25 cellular contexts compared by ENCODE assay signal in the genomic region with DNA sequence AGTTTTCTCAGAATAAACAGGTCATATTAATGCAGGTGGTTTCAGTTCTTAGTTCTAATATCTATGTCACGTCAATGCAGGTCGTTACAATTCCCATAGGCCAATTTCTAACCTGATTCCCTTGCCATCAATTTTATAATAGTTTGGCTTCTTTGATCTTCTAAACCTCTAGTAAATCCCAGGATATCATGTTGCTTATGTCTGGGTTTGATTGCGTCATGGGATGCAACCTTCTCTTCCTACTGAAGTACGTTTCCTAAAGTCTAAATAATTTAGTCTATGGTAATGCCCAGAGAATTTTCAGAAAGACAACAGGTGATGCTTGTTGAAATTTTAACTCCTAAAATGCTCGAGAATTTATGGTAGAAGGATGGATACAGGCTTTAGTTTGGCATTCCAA. TPM values are rescaled to one million over a fixed set of nuclear protein-coding genes. Genes with fewer than 3 reads are reported as not detected.
A peak's percentile ranks its signal among the peaks of the same experiment; 100 is the strongest.
DNase-seq lines count a peak whose midpoint lies in the region; ATAC-seq, FAIRE-seq and TF ChIP-seq lines count a peak whose summit lies in the region.
"Had no signal": no experiment of that assay in that cellular context is flagged by ENCODE, and none has a peak within 500 bp of the region (broad histone marks: within the 10 kb centered on the region; RNA-seq: fewer than 3 reads in every experiment).

No MANE protein-coding gene starts in this region.

- H3K14ac ChIP-seq in mesenchymal stem cell (ENCODE audit: low read length in 2 of 2): no peak overlapping the region

- peak overlapping the region; percentile 12 for H3K27ac Mint-ChIP-seq in type B pancreatic cell
- no peak overlapping the region for H3K27ac Mint-ChIP-seq in activated CD8-positive, alpha-beta T cell treated with anti-CD3 and anti-CD28 coated beads, Interleukin-2, amount 10 ng/mL, durations not matched to agents 7 days and 5 days
- H3K27ac Mint-ChIP-seq: CD14-positive monocyte; CD4-positive, alpha-beta memory T cell had no signal

- FAIRE-seq in HepG2 (lab: Jason Lieb, UNC): no peak
- FAIRE-seq: GM12892, GM18507 had no signal

- no peak for TF ChIP-seq EP300 in HepG2 (IDR thresholded peaks at IDR 0.05; ENCODE audit: low read depth in 2 of 2, low read length in 2 of 2)
- TF ChIP-seq EP300 in HepG2 (CRISPR knock-in tag; IDR thresholded peaks at IDR 0.05; ENCODE audit: borderline replicate concordance): no peak

- no peaks in the 10 kb centered on the region for H3K79me1 ChIP-seq in mesenchymal stem cell (replicated peaks; ENCODE audit: low read length, poor library complexity, severe bottlenecking)

- H3K27ac ChIP-seq in HepG2 (ENCODE audit: extremely low read length, insufficient read depth, low read length): no peak overlapping the region
- H3K27ac ChIP-seq in right lobe of liver: no peak overlapping the region
- H3K27ac ChIP-seq in mesenchymal stem cell (ENCODE audit: low read length, poor library complexity, severe bottlenecking): no peak overlapping the region
- H3K27ac ChIP-seq: BLaER1, GM23248, HL-60 had no signal

- TF ChIP-seq POLR2A in HepG2 (IDR thresholded peaks at IDR 0.05; ENCODE audit: insufficient read depth in 1 of 2, low read depth in 2 of 2, low read length in 2 of 2): no peak
- TF ChIP-seq POLR2A in right lobe of liver (IDR thresholded peaks at IDR 0.05): no peak

- H2BK15ac ChIP-seq in mesenchymal stem cell (ENCODE audit: low read depth, poor library complexity, severe bottlenecking): no peak overlapping the region

- no peak overlapping the region for H2BK12ac ChIP-seq in mesenchymal stem cell (ENCODE audit: low read length in 2 of 2)

- no peaks in the 10 kb centered on the region for H3K79me2 ChIP-seq in HepG2 (ENCODE audit: insufficient read depth, low read length)

- ATAC-seq in HepG2: no peak
- no peak for ATAC-seq in right lobe of liver
- no peak for ATAC-seq in SK-N-SH treated with all-trans-retinoic acid at 6 μM for 48 hours
- no peak for ATAC-seq in activated CD8-positive, alpha-beta T cell treated with anti-CD3 and anti-CD28 coated beads, Interleukin-2, amount 10 ng/mL, durations not matched to agents 7 days and 5 days

- H2AFZ ChIP-seq in HepG2 (ENCODE audit: low read length): no peak overlapping the region
- H2AFZ ChIP-seq in mesenchymal stem cell (ENCODE audit: low read depth, low read length): no peak overlapping the region
- H2AFZ ChIP-seq: GM23248 had no signal

- no peak overlapping the region for H2AK5ac ChIP-seq in mesenchymal stem cell (ENCODE audit: low read length, severe bottlenecking)

- H3K27me3 Mint-ChIP-seq in type B pancreatic cell: no peaks in the 10 kb centered on the region
- H3K27me3 Mint-ChIP-seq in activated CD8-positive, alpha-beta T cell treated with anti-CD3 and anti-CD28 coated beads, Interleukin-2, amount 10 ng/mL, durations not matched to agents 7 days and 5 days (ENCODE audit: low read depth): peaks cover 6% of the 10 kb centered on the region

- no peak overlapping the region for H2BK5ac ChIP-seq in mesenchymal stem cell (ENCODE audit: low read depth, low read length, poor library complexity, severe bottlenecking)

- no peaks in the 10 kb centered on the region for H3K9me3 Mint-ChIP-seq in type B pancreatic cell
- H3K9me3 Mint-ChIP-seq in activated CD8-positive, alpha-beta T cell treated with anti-CD3 and anti-CD28 coated beads, Interleukin-2, amount 10 ng/mL, durations not matched to agents 7 days and 5 days (ENCODE audit: insufficient read depth): no peaks in the 10 kb centered on the region
- H3K9me3 Mint-ChIP-seq: CD4-positive, alpha-beta memory T cell had no signal

- H3K4ac ChIP-seq in mesenchymal stem cell (ENCODE audit: low read depth in 1 of 2, low read length in 2 of 2): no peak overlapping the region

- H4K20me1 ChIP-seq in HepG2 (ENCODE audit: insufficient read depth, low read length): no peaks in the 10 kb centered on the region
- H4K20me1 ChIP-seq: BLaER1 had no signal

- no peak overlapping the region for H4K8ac ChIP-seq in mesenchymal stem cell (ENCODE audit: low read length)

- DNase-seq in HepG2 (ENCODE audit: low spot score) (no peak), right lobe of liver (no peak), adipocyte (ENCODE audit: low read depth) (peak; percentile 15), fibroblast of peridontal ligament (ENCODE audit: extremely low read depth) (peak; percentile 1), type B pancreatic cell (ENCODE audit: extremely low spot score, unreplicated experiment) (no peak), mesenchymal stem cell (no peak)
- no peak for DNase-seq in activated CD8-positive, alpha-beta T cell treated with anti-CD3 and anti-CD28 coated beads, Interleukin-2, amount 10 ng/mL, durations not matched to agents 7 days and 5 days
- DNase-seq: 8988T; CD4-positive, alpha-beta memory T cell; DMS153; DMS79; GDM1; GM23248 had no signal

- H3K27me3 ChIP-seq in HepG2 (ENCODE audit: control insufficient read depth in 1 of 2, insufficient read depth in 2 of 2, low read length in 2 of 2) (no peaks in the 10 kb centered on the region), right lobe of liver (no peaks in the 10 kb centered on the region), adipocyte (replicated peaks; ENCODE audit: control insufficient read depth, insufficient read depth, low read length) (no peaks in the 10 kb centered on the region), mesenchymal stem cell (ENCODE audit: control insufficient read depth in 1 of 2, insufficient read depth in 1 of 2, low read length in 2 of 2) (no peaks in the 10 kb centered on the region)
- H3K27me3 ChIP-seq: BLaER1 had no signal

- H3K4me2 ChIP-seq in HepG2 (ENCODE audit: low read depth, low read length): no peak overlapping the region
- H3K4me2 ChIP-seq in mesenchymal stem cell (ENCODE audit: low read length, poor library complexity, severe bottlenecking): no peak overlapping the region
- H3K4me2 ChIP-seq: BLaER1 had no signal

- H4K91ac ChIP-seq in mesenchymal stem cell (ENCODE audit: low read length): no peak overlapping the region

- TF ChIP-seq CTCF in HepG2 (CRISPR knock-in tag; IDR thresholded peaks at IDR 0.05): no peak
- TF ChIP-seq CTCF in right lobe of liver (IDR thresholded peaks at IDR 0.05): no peak
- TF ChIP-seq CTCF in type B pancreatic cell (conservative IDR thresholded peaks at IDR 0.05): no peak

- H3K9ac ChIP-seq in HepG2 (ENCODE audit: insufficient read depth, low read depth, low read length): no peak overlapping the region
- no peak overlapping the region for H3K9ac ChIP-seq in adipocyte (ENCODE audit: low read length)
- H3K9ac ChIP-seq in mesenchymal stem cell (ENCODE audit: low read length): no peak overlapping the region
- H3K9ac ChIP-seq: BLaER1, GM23248 had no signal

- no peaks in the 10 kb centered on the region for H3K4me1 Mint-ChIP-seq in type B pancreatic cell (ENCODE audit: unreplicated experiment)
- H3K4me1 Mint-ChIP-seq in activated CD8-positive, alpha-beta T cell treated with anti-CD3 and anti-CD28 coated beads, Interleukin-2, amount 10 ng/mL, durations not matched to agents 7 days and 5 days (ENCODE audit: low read depth): no peaks in the 10 kb centered on the region
- H3K4me1 Mint-ChIP-seq: CD14-positive monocyte; CD4-positive, alpha-beta memory T cell had no signal

- in situ Hi-C loops in HepG2 (cut with HindIII; ENCODE audit: extremely low pct_ligation_motif_present, low pct_unique_long_range_greater_than_20kb): no loop called here

- no peak overlapping the region for H3K23ac ChIP-seq in mesenchymal stem cell (ENCODE audit: low read length in 2 of 2)

- no peaks in the 10 kb centered on the region for H3K36me3 ChIP-seq in HepG2 (replicated peaks in 1 of 2; ENCODE audit: control insufficient read depth in 1 of 2, insufficient read depth in 2 of 2, low read length in 2 of 2)
- H3K36me3 ChIP-seq in right lobe of liver: no peaks in the 10 kb centered on the region
- H3K36me3 ChIP-seq in adipocyte (ENCODE audit: control insufficient read depth, insufficient read depth, low read length, severe bottlenecking): no peaks in the 10 kb centered on the region
- H3K36me3 ChIP-seq in mesenchymal stem cell (ENCODE audit: control insufficient read depth in 1 of 2, insufficient read depth in 2 of 2, low read depth in 1 of 2, low read length in 2 of 2): no peaks in the 10 kb centered on the region
- H3K36me3 ChIP-seq: BLaER1, HAP-1 had no signal

- H3K9me3 ChIP-seq in HepG2 (ENCODE audit: low read length): no peaks in the 10 kb centered on the region
- H3K9me3 ChIP-seq in right lobe of liver: no peaks in the 10 kb centered on the region
- no peaks in the 10 kb centered on the region for H3K9me3 ChIP-seq in adipocyte (ENCODE audit: control insufficient read depth, low read length)
- H3K9me3 ChIP-seq in mesenchymal stem cell (ENCODE audit: control insufficient read depth, low read length): no peaks in the 10 kb centered on the region
- H3K9me3 ChIP-seq: BLaER1, HAP-1 had no signal

- BruUV-seq in HepG2 (replicated peaks; lab: Mats Ljungman, UMichigan): no TSS peak

- H3K4me3 ChIP-seq in HepG2 (replicated peaks in 1 of 3; ENCODE audit: insufficient read depth in 1 of 3, low read depth in 2 of 3, low read length in 3 of 3): no peak overlapping the region
- no peak overlapping the region for H3K4me3 ChIP-seq in right lobe of liver
- no peak overlapping the region for H3K4me3 ChIP-seq in adipocyte (ENCODE audit: low read length)
- no peak overlapping the region for H3K4me3 ChIP-seq in mesenchymal stem cell (ENCODE audit: insufficient read depth in 1 of 2, low read depth in 1 of 2, low read length in 2 of 2)
- H3K4me3 ChIP-seq: BLaER1, GM23248, HAP-1 had no signal

- no peak overlapping the region for H3K18ac ChIP-seq in mesenchymal stem cell (ENCODE audit: low read depth in 1 of 2, low read length in 2 of 2)

- H3K36me3 Mint-ChIP-seq in type B pancreatic cell: no peaks in the 10 kb centered on the region
- no peaks in the 10 kb centered on the region for H3K36me3 Mint-ChIP-seq in activated CD8-positive, alpha-beta T cell treated with anti-CD3 and anti-CD28 coated beads, Interleukin-2, amount 10 ng/mL, durations not matched to agents 7 days and 5 days (ENCODE audit: low read depth)
- H3K36me3 Mint-ChIP-seq: CD14-positive monocyte; CD4-positive, alpha-beta memory T cell had no signal

- CTCF ChIA-PET in HepG2 (lab: Yijun Ruan, JAX; ENCODE audit: low intra/inter-chr PET ratio, low total read pairs): no interaction called here
- CTCF ChIA-PET in activated CD8-positive, alpha-beta T cell treated with anti-CD3 and anti-CD28 coated beads, Interleukin-2, amount 10 ng/mL, durations not matched to agents 7 days and 5 days (lab: Charles Lee): no interaction called here

- intact Hi-C loops in HepG2 (cut with micrococcal nuclease; ENCODE audit: unreplicated experiment) (no loop called here), right lobe of liver (cut with DNase I) (no loop called here)

- no peak overlapping the region for H2BK120ac ChIP-seq in mesenchymal stem cell (ENCODE audit: low read depth, low read length)

- H3K4me1 ChIP-seq in HepG2 (ENCODE audit: insufficient read depth, low read length) (no peaks in the 10 kb centered on the region), right lobe of liver (no peaks in the 10 kb centered on the region), adipocyte (ENCODE audit: control insufficient read depth, insufficient read depth, low read length) (no peaks in the 10 kb centered on the region), mesenchymal stem cell (ENCODE audit: control insufficient read depth, insufficient read depth, low read depth, low read length) (no peaks in the 10 kb centered on the region)
- H3K4me1 ChIP-seq: BLaER1, HAP-1 had no signal

- peak overlapping the region; percentile 14 for H3K4me3 Mint-ChIP-seq in type B pancreatic cell
- no peak overlapping the region for H3K4me3 Mint-ChIP-seq in activated CD8-positive, alpha-beta T cell treated with anti-CD3 and anti-CD28 coated beads, Interleukin-2, amount 10 ng/mL, durations not matched to agents 7 days and 5 days
- H3K4me3 Mint-ChIP-seq: CD14-positive monocyte; CD4-positive, alpha-beta memory T cell had no signal

- no peak for TF ChIP-seq RAD21 in HepG2 (CRISPR knock-in tag; IDR thresholded peaks at IDR 0.05)

- 21% methylated on average over 5 of the region's 5 CpGs for WGBS in HepG2 (ENCODE audit: low lambda C conversion rate)
- WGBS in right lobe of liver (ENCODE audit: insufficient coverage, low coverage, low lambda C conversion rate, missing lambda C conversion rate): 63% methylated on average over 5 of the region's 5 CpGs
- 63% methylated on average over 2 of the region's 5 CpGs for WGBS in mesenchymal stem cell

- POLR2A ChIA-PET in HepG2 (lab: Yijun Ruan, JAX): no interaction called here
- POLR2A ChIA-PET in activated CD8-positive, alpha-beta T cell treated with anti-CD3 and anti-CD28 coated beads, Interleukin-2, amount 10 ng/mL, durations not matched to agents 7 days and 5 days (lab: Charles Lee): no interaction called here

RNA-seq across cellular contexts. Expression of a gene that starts 19.2 kb away (rescaled TPM):
- total RNA-seq in HepG2 (2016; rRNA removed; fragmentation: Illumina TruSeq; extraction: Trizol): not detected in 2 replicates
- not detected in 2 replicates for total RNA-seq in HepG2 (2016; cell fraction: cytosol; rRNA removed; fragmentation: Illumina TruSeq; extraction: Trizol; ENCODE audit: low read depth)
- not detected in 2 replicates for total RNA-seq in HepG2 (2016; cell fraction: insoluble cytoplasmic fraction; rRNA removed; fragmentation: Illumina TruSeq; extraction: Trizol)
- total RNA-seq in HepG2 (2016; cell fraction: membrane; rRNA removed; fragmentation: Illumina TruSeq; extraction: Trizol): not detected in 2 replicates
- total RNA-seq in HepG2 (2016; cell fraction: nucleus; rRNA removed; fragmentation: Illumina TruSeq; extraction: Trizol): 0.37 TPM in 1 of 2 replicates, not detected in the other
- polyA plus RNA-seq in HepG2 (2011; rRNA removed): not detected in 2 replicates
- not detected in 2 replicates for polyA plus RNA-seq in HepG2 (2011; cell fraction: cytosol; rRNA removed)
- 0.26 TPM in 1 of 2 replicates, not detected in the other for polyA plus RNA-seq in HepG2 (2011; cell fraction: nucleus; rRNA removed)
- not detected in 2 replicates for polyA plus RNA-seq in HepG2 (2012)
- not detected in 2 replicates for polyA plus RNA-seq in HepG2 (2016; cell fraction: cytosol; fragmentation: Illumina TruSeq; extraction: Trizol; ENCODE audit: low read depth)
- not detected in 2 replicates for polyA plus RNA-seq in HepG2 (2016; cell fraction: insoluble cytoplasmic fraction; fragmentation: Illumina TruSeq; extraction: Trizol; ENCODE audit: low read depth)
- polyA plus RNA-seq in HepG2 (2016; cell fraction: membrane; fragmentation: Illumina TruSeq; extraction: Trizol; ENCODE audit: low read depth): not detected in 2 replicates
- polyA plus RNA-seq in HepG2 (2016; cell fraction: nucleus; fragmentation: Illumina TruSeq; extraction: Trizol; ENCODE audit: insufficient read depth, low read depth): not detected in 2 replicates
- 0.54 and 1.3 TPM in 2 replicates for polyA minus RNA-seq in HepG2 (2011; rRNA and poly(A)+ RNA removed; ENCODE audit: low replicate concordance)
- not detected in 2 replicates for polyA minus RNA-seq in HepG2 (2011; cell fraction: cytosol; rRNA and poly(A)+ RNA removed)
- 2.6 and 2.8 TPM in 2 replicates for polyA minus RNA-seq in HepG2 (2011; cell fraction: nucleus; rRNA and poly(A)+ RNA removed)
- not detected for total RNA-seq in right lobe of liver
- not detected in 2 replicates for total RNA-seq in type B pancreatic cell (ENCODE audit: low replicate concordance)
- not detected for total RNA-seq in activated CD8-positive, alpha-beta T cell treated with anti-CD3 and anti-CD28 coated beads, Interleukin-2, amount 10 ng/mL, durations not matched to agents 7 days and 5 days
- not detected for polyA plus RNA-seq in mesenchymal stem cell (2013, experiment 1 of 2)
- polyA plus RNA-seq in mesenchymal stem cell (2013, experiment 2 of 2): not detected
- total RNA-seq: A673; CD4-positive, alpha-beta memory T cell; Daoy; GM23248; H4; HT1080 had no signal
- polyA plus RNA-seq: AG04450; CD14-positive monocyte; CD4-positive, alpha-beta memory T cell; GM23248 had no signal

RNA-seq across cellular contexts. Expression of a gene that starts 23.8 kb away (rescaled TPM):
- total RNA-seq in HepG2 (2016; rRNA removed; fragmentation: Illumina TruSeq; extraction: Trizol): 0.09 TPM in 1 of 2 replicates, not detected in the other
- total RNA-seq in HepG2 (2016; cell fraction: cytosol; rRNA removed; fragmentation: Illumina TruSeq; extraction: Trizol; ENCODE audit: low read depth): not detected in 2 replicates
- not detected in 2 replicates for total RNA-seq in HepG2 (2016; cell fraction: insoluble cytoplasmic fraction; rRNA removed; fragmentation: Illumina TruSeq; extraction: Trizol)
- not detected in 2 replicates for total RNA-seq in HepG2 (2016; cell fraction: membrane; rRNA removed; fragmentation: Illumina TruSeq; extraction: Trizol)
- total RNA-seq in HepG2 (2016; cell fraction: nucleus; rRNA removed; fragmentation: Illumina TruSeq; extraction: Trizol): 0.31 and 0.41 TPM in 2 replicates
- polyA plus RNA-seq in HepG2 (2011; rRNA removed): not detected in 2 replicates
- not detected in 2 replicates for polyA plus RNA-seq in HepG2 (2011; cell fraction: cytosol; rRNA removed)
- 0.10 TPM in 1 of 2 replicates, not detected in the other for polyA plus RNA-seq in HepG2 (2011; cell fraction: nucleus; rRNA removed)
- polyA plus RNA-seq in HepG2 (2012): not detected in 2 replicates
- not detected in 2 replicates for polyA plus RNA-seq in HepG2 (2016; cell fraction: cytosol; fragmentation: Illumina TruSeq; extraction: Trizol; ENCODE audit: low read depth)
- polyA plus RNA-seq in HepG2 (2016; cell fraction: insoluble cytoplasmic fraction; fragmentation: Illumina TruSeq; extraction: Trizol; ENCODE audit: low read depth): not detected in 2 replicates
- polyA plus RNA-seq in HepG2 (2016; cell fraction: membrane; fragmentation: Illumina TruSeq; extraction: Trizol; ENCODE audit: low read depth): not detected in 2 replicates
- polyA plus RNA-seq in HepG2 (2016; cell fraction: nucleus; fragmentation: Illumina TruSeq; extraction: Trizol; ENCODE audit: insufficient read depth, low read depth): not detected in 2 replicates
- 0.30 and 0.40 TPM in 2 replicates for polyA minus RNA-seq in HepG2 (2011; rRNA and poly(A)+ RNA removed; ENCODE audit: low replicate concordance)
- not detected in 2 replicates for polyA minus RNA-seq in HepG2 (2011; cell fraction: cytosol; rRNA and poly(A)+ RNA removed)
- 3.7 and 4.6 TPM in 2 replicates for polyA minus RNA-seq in HepG2 (2011; cell fraction: nucleus; rRNA and poly(A)+ RNA removed)
- not detected for total RNA-seq in right lobe of liver
- total RNA-seq in type B pancreatic cell (ENCODE audit: low replicate concordance): not detected in 2 replicates
- not detected for total RNA-seq in activated CD8-positive, alpha-beta T cell treated with anti-CD3 and anti-CD28 coated beads, Interleukin-2, amount 10 ng/mL, durations not matched to agents 7 days and 5 days
- not detected for polyA plus RNA-seq in mesenchymal stem cell (2013, experiment 1 of 2)
- not detected for polyA plus RNA-seq in mesenchymal stem cell (2013, experiment 2 of 2)
- total RNA-seq: A673; CD4-positive, alpha-beta memory T cell; Daoy; GM23248; H4; HT1080 had no signal
- polyA plus RNA-seq: CD14-positive monocyte; CD4-positive, alpha-beta memory T cell; GM23248 had no signal

RNA-seq across cellular contexts. Expression of a gene that starts 26.7 kb away (rescaled TPM):
- 0.11 TPM in 1 of 2 replicates, not detected in the other for total RNA-seq in HepG2 (2016; rRNA removed; fragmentation: Illumina TruSeq; extraction: Trizol)
- total RNA-seq in HepG2 (2016; cell fraction: cytosol; rRNA removed; fragmentation: Illumina TruSeq; extraction: Trizol; ENCODE audit: low read depth): not detected in 2 replicates
- 0.13 TPM in 1 of 2 replicates, not detected in the other for total RNA-seq in HepG2 (2016; cell fraction: insoluble cytoplasmic fraction; rRNA removed; fragmentation: Illumina TruSeq; extraction: Trizol)
- total RNA-seq in HepG2 (2016; cell fraction: membrane; rRNA removed; fragmentation: Illumina TruSeq; extraction: Trizol): not detected in 2 replicates
- total RNA-seq in HepG2 (2016; cell fraction: nucleus; rRNA removed; fragmentation: Illumina TruSeq; extraction: Trizol): 0.47 and 0.50 TPM in 2 replicates
- not detected in 2 replicates for polyA plus RNA-seq in HepG2 (2011; rRNA removed)
- polyA plus RNA-seq in HepG2 (2011; cell fraction: cytosol; rRNA removed): not detected in 2 replicates
- polyA plus RNA-seq in HepG2 (2011; cell fraction: nucleus; rRNA removed): 0.21 and 0.53 TPM in 2 replicates
- polyA plus RNA-seq in HepG2 (2012): not detected in 2 replicates
- polyA plus RNA-seq in HepG2 (2016; cell fraction: cytosol; fragmentation: Illumina TruSeq; extraction: Trizol; ENCODE audit: low read depth): not detected in 2 replicates
- polyA plus RNA-seq in HepG2 (2016; cell fraction: insoluble cytoplasmic fraction; fragmentation: Illumina TruSeq; extraction: Trizol; ENCODE audit: low read depth): not detected in 2 replicates
- not detected in 2 replicates for polyA plus RNA-seq in HepG2 (2016; cell fraction: membrane; fragmentation: Illumina TruSeq; extraction: Trizol; ENCODE audit: low read depth)
- not detected in 2 replicates for polyA plus RNA-seq in HepG2 (2016; cell fraction: nucleus; fragmentation: Illumina TruSeq; extraction: Trizol; ENCODE audit: insufficient read depth, low read depth)
- 0.64 and 4.3 TPM in 2 replicates for polyA minus RNA-seq in HepG2 (2011; rRNA and poly(A)+ RNA removed; ENCODE audit: low replicate concordance)
- polyA minus RNA-seq in HepG2 (2011; cell fraction: cytosol; rRNA and poly(A)+ RNA removed): not detected in 2 replicates
- polyA minus RNA-seq in HepG2 (2011; cell fraction: nucleus; rRNA and poly(A)+ RNA removed): 10.2 and 11.3 TPM in 2 replicates
- total RNA-seq in right lobe of liver: not detected
- total RNA-seq in type B pancreatic cell (ENCODE audit: low replicate concordance): not detected in 2 replicates
- total RNA-seq in activated CD8-positive, alpha-beta T cell treated with anti-CD3 and anti-CD28 coated beads, Interleukin-2, amount 10 ng/mL, durations not matched to agents 7 days and 5 days: not detected
- not detected for polyA plus RNA-seq in mesenchymal stem cell (2013, experiment 1 of 2)
- not detected for polyA plus RNA-seq in mesenchymal stem cell (2013, experiment 2 of 2)
- total RNA-seq: A673; CD4-positive, alpha-beta memory T cell; Daoy; GM23248; H4; HT1080 had no signal
- polyA plus RNA-seq: AG04450; CD14-positive monocyte; CD4-positive, alpha-beta memory T cell; GM23248 had no signal

RNA-seq across cellular contexts. Expression of a gene that starts 42.9 kb away (rescaled TPM):
- total RNA-seq in HepG2 (2016; rRNA removed; fragmentation: Illumina TruSeq; extraction: Trizol) (1.00 TPM in 1 of 2 replicates, not detected in the other), right lobe of liver (under 1 TPM in 3 of 6 experiments, not detected in 3; 0.37 to 0.65 (median 0.39) TPM), type B pancreatic cell (ENCODE audit: low replicate concordance) (0.36 and 1.7 TPM in 2 replicates)
- not detected in 2 replicates for total RNA-seq in HepG2 (2016; cell fraction: cytosol; rRNA removed; fragmentation: Illumina TruSeq; extraction: Trizol; ENCODE audit: low read depth)
- total RNA-seq in HepG2 (2016; cell fraction: insoluble cytoplasmic fraction; rRNA removed; fragmentation: Illumina TruSeq; extraction: Trizol): 0.45 TPM in 1 of 2 replicates, not detected in the other
- not detected in 2 replicates for total RNA-seq in HepG2 (2016; cell fraction: membrane; rRNA removed; fragmentation: Illumina TruSeq; extraction: Trizol)
- total RNA-seq in HepG2 (2016; cell fraction: nucleus; rRNA removed; fragmentation: Illumina TruSeq; extraction: Trizol): 5.3 and 6.2 TPM in 2 replicates
- 0.98 and 1.1 TPM in 2 replicates for polyA plus RNA-seq in HepG2 (2011; rRNA removed)
- not detected in 2 replicates for polyA plus RNA-seq in HepG2 (2011; cell fraction: cytosol; rRNA removed)
- 1.3 and 3.1 TPM in 2 replicates for polyA plus RNA-seq in HepG2 (2011; cell fraction: nucleus; rRNA removed)
- polyA plus RNA-seq in HepG2 (2012): 0.77 and 0.78 TPM in 2 replicates
- not detected in 2 replicates for polyA plus RNA-seq in HepG2 (2016; cell fraction: cytosol; fragmentation: Illumina TruSeq; extraction: Trizol; ENCODE audit: low read depth)
- polyA plus RNA-seq in HepG2 (2016; cell fraction: insoluble cytoplasmic fraction; fragmentation: Illumina TruSeq; extraction: Trizol; ENCODE audit: low read depth): 0.23 TPM in 1 of 2 replicates, not detected in the other
- not detected in 2 replicates for polyA plus RNA-seq in HepG2 (2016; cell fraction: membrane; fragmentation: Illumina TruSeq; extraction: Trizol; ENCODE audit: low read depth)
- polyA plus RNA-seq in HepG2 (2016; cell fraction: nucleus; fragmentation: Illumina TruSeq; extraction: Trizol; ENCODE audit: insufficient read depth, low read depth): 1.9 and 2.4 TPM in 2 replicates
- 0.20 and 1.6 TPM in 2 replicates for polyA minus RNA-seq in HepG2 (2011; rRNA and poly(A)+ RNA removed; ENCODE audit: low replicate concordance)
- not detected in 2 replicates for polyA minus RNA-seq in HepG2 (2011; cell fraction: cytosol; rRNA and poly(A)+ RNA removed)
- 27.5 and 31.0 TPM in 2 replicates for polyA minus RNA-seq in HepG2 (2011; cell fraction: nucleus; rRNA and poly(A)+ RNA removed)
- total RNA-seq in activated CD8-positive, alpha-beta T cell treated with anti-CD3 and anti-CD28 coated beads, Interleukin-2, amount 10 ng/mL, durations not matched to agents 7 days and 5 days: not detected
- 0.08 TPM for polyA plus RNA-seq in mesenchymal stem cell (2013, experiment 1 of 2)
- polyA plus RNA-seq in mesenchymal stem cell (2013, experiment 2 of 2): not detected
- total RNA-seq: Daoy, GM23248, HT1080 had no signal
- polyA plus RNA-seq: CD14-positive monocyte; CD4-positive, alpha-beta memory T cell; GM23248 had no signal

Comparison
In these comparisons a context has a peak if more than half of its experiments do, and no peak if none do; other contexts are left out.
1. DNase-seq: peak in adipocyte (single experiment) and fibroblast of peridontal ligament (single experiment); none in HepG2 (single experiment), right lobe of liver (0 of 3), type B pancreatic cell (single experiment), activated CD8-positive, alpha-beta T cell treated with anti-CD3 and anti-CD28 coated beads, Interleukin-2, amount 10 ng/mL, durations not matched to agents 7 days and 5 days (single experiment) and mesenchymal stem cell (single experiment).